In the genomic region with DNA sequence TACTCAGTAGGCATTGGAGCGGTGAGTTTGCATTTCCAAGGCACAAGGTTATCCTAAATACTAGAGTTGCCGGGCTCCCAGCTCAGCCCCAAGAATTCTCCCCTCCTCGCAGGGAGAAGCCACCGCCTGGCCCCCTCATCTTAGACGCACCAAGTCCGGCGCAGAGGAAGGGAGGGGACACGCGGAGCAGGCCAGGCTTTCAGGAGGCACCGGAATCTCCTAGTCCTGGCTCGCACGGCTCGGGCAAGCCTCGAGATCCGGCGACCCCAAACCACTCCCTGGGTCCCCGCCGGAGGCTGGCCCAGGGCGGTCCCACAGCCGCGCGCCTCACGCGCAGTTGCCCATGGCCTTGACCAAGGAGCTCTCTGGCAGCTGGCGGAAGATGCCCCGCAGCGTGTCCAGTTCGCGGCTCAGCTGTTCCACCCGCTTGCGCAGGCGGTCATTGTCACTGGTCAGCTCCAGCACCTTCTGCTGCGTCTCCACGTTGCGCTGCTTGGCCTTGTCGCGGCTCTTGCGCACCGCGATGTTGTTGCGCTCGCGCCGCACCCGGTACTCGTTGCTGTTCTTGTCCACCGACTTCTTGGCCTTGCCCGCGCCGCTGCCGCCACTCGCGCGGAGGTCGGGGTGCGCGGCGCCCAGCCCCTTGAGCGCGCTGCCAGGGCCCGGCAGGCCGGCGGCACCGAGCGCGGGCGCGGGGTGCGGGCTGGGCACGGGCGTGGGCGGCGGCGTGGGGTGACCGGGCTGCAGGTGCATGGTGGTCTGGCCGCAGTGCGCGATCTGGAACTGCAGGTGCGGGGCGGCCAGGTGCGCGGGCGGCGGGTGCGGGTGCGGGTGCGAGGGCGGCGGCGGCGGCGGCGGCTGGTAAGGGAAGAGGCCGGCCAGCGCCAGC, we compare ENCODE assay signal across 1 cellular context.
TF ChIP-seq lines count a peak whose summit lies in the region.

No MANE protein-coding gene starts in this region.

TF ChIP-seq in H1, 55 proteins besides CTCF, POLR2A, EP300 and RAD21:
- TF ChIP-seq SUZ12 (IDR thresholded peaks at IDR 0.05; ENCODE audit: low read length) = peak; percentile 88
- TF ChIP-seq, protein P1, sequence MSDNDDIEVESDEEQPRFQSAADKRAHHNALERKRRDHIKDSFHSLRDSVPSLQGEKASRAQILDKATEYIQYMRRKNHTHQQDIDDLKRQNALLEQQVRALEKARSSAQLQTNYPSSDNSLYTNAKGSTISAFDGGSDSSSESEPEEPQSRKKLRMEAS (IDR thresholded peaks at IDR 0.05) = no peak
- TF ChIP-seq CBX8 (IDR thresholded peaks at IDR 0.05; ENCODE audit: borderline replicate concordance, low read depth, low read length) = no peak
- peak; percentile 41 for TF ChIP-seq RNF2 (IDR thresholded peaks at IDR 0.05; ENCODE audit: borderline replicate concordance, low read depth, low read length, missing control alignments, poor library complexity, severe bottlenecking)
- TF ChIP-seq BCL11A (IDR thresholded peaks at IDR 0.05; ENCODE audit: low read depth in 2 of 2, low read length in 2 of 2) = no peak
- peak; percentile 92 for TF ChIP-seq EZH2 (IDR thresholded peaks at IDR 0.05; ENCODE audit: low read depth, low read length, severe bottlenecking)
